In the genomic region with DNA sequence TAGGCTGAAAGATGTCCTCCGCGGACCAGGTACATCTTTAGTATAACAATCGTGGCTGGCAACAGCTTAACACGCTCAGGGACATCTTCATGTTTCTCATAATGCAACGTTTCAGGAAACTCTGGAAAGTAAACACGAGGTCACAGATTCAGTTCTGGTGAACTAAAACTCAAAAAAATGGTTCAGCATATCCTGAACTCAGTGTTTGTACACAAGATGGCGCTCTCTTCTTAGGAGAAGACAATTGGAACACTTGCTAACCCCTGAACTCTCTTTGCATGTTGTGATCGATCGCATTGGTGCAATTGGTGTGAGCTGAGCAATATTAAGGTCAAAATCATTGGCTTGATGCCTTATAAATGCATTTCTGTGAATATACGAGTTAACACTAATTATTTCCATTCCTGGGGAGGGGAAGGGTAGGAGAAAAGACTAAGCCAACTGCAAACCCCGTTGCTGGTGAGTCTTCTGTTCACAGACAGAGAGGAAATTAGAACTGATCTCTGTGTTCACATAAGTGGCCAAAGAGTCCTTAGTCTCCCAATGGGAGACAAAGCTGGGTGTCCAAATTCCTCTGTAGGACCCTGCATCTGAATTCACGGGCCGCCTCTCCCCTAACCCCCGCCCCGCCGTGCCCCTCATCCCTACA, we compare ENCODE assay signal across 8 cellular contexts. TPM values are rescaled to one million over a fixed set of nuclear protein-coding genes. Genes with fewer than 3 reads are reported as not detected.
DNase-seq lines count a peak whose midpoint lies in the region; ATAC-seq and TF ChIP-seq lines count a peak whose summit lies in the region.

No MANE protein-coding gene starts in this region.

- in situ Hi-C loops in ACHN (cut with HindIII; ENCODE audit: low pct_ligation_motif_present, low pct_unique_long_range_greater_than_20kb, low sequenced_read_pairs) = no loop called here

- no peak overlapping the region for H4K5ac ChIP-seq in mesendoderm (ENCODE audit: low read length)

- no peak overlapping the region for H2AK5ac ChIP-seq in mesendoderm (ENCODE audit: low read length)

- intact Hi-C loops in aorta (cut with DNase I) = loop anchor here (2.0 kb wide), 1 partner anchor 208 kb away; no protein-coding TSS in a partner anchor

- H3K4me3 ChIP-seq in mesendoderm (ENCODE audit: low read length) = no peak overlapping the region
- peak overlapping the region; percentile 24 to 56 for H3K4me3 ChIP-seq in aorta (ENCODE audit: low read length in 2 of 2)

- peak; percentile 81 for DNase-seq in ACHN
- DNase-seq in GM03348 (ENCODE audit: low spot score) = peak; percentile 86
- DNase-seq in HEK293T (ENCODE audit: extremely low spot score) = peak; percentile 83
- DNase-seq in NCI-H1105 (lab: John Stamatoyannopoulos, UW) = peak; percentile 75
- DNase-seq in endothelial cell (ENCODE audit: low spot score) = peak; percentile 50
- peak; percentile 83 for DNase-seq in mesendoderm
- no peak for DNase-seq in aorta

- no peak overlapping the region for H4K8ac ChIP-seq in mesendoderm (ENCODE audit: low read depth, low read length)

- no peaks in the 10 kb centered on the region for H3K9me3 ChIP-seq in aorta (ENCODE audit: control insufficient read depth, low read length)

- H3K36me3 ChIP-seq in mesendoderm (ENCODE audit: control insufficient read depth, insufficient read depth, low read length) = no peaks in the 10 kb centered on the region
- H3K36me3 ChIP-seq in aorta (ENCODE audit: control insufficient read depth in 1 of 2, insufficient read depth in 2 of 2, low read length in 1 of 2) = no peaks in the 10 kb centered on the region

- no peak overlapping the region for H3K56ac ChIP-seq in mesendoderm (ENCODE audit: low read length)

- H3K27ac Mint-ChIP-seq in endothelial cell (ENCODE audit: unreplicated experiment) = no peak overlapping the region

- POLR2A ChIA-PET in HEK293T (lab: Yijun Ruan, JAX) = no interaction called here

- no peaks in the 10 kb centered on the region for H3K36me3 Mint-ChIP-seq in endothelial cell (ENCODE audit: low read depth, unreplicated experiment)

- no peak overlapping the region for H2BK15ac ChIP-seq in mesendoderm (replicated peaks; ENCODE audit: low read depth)

- no peak overlapping the region for H3K4me2 ChIP-seq in mesendoderm (ENCODE audit: low read length)

- H3K79me2 ChIP-seq in mesendoderm (ENCODE audit: control insufficient read depth, insufficient read depth, low read length) = no peaks in the 10 kb centered on the region

- H3K4me1 ChIP-seq in mesendoderm (ENCODE audit: control insufficient read depth, low read depth, low read length) (no peaks in the 10 kb centered on the region), aorta (ENCODE audit: control insufficient read depth in 1 of 2, insufficient read depth in 2 of 2, low read length in 2 of 2) (no peaks in the 10 kb centered on the region)

- H3K4me3 Mint-ChIP-seq in endothelial cell (ENCODE audit: unreplicated experiment) = no peak overlapping the region

- peaks cover 7% of the 10 kb centered on the region for H3K4me1 Mint-ChIP-seq in endothelial cell (ENCODE audit: unreplicated experiment)

- ATAC-seq in SK-N-SH treated with all-trans-retinoic acid at 6 μM for 48 hours (peak; percentile 93), aorta (ENCODE audit: low FRiP score) (peak; percentile 76)

- no peak overlapping the region for H2BK5ac ChIP-seq in mesendoderm (ENCODE audit: low read length)

- TF ChIP-seq CTCF in endothelial cell (IDR thresholded peaks at IDR 0.05; ENCODE audit: unreplicated experiment) = peak; percentile 71

- CTCF ChIA-PET in HEK293T (lab: Yijun Ruan, JAX) = interaction anchor here (0.6 to 2.2 kb wide), 11 partner anchors 10 to 215 kb away, joined by 3 to 18 read pairs (median 4); no protein-coding TSS in a partner anchor

- H3K27me3 Mint-ChIP-seq in endothelial cell (ENCODE audit: unreplicated experiment) = peaks cover 3% of the 10 kb centered on the region

- H3K9me3 Mint-ChIP-seq in endothelial cell (ENCODE audit: unreplicated experiment) = no peaks in the 10 kb centered on the region

- no peak overlapping the region for H2BK120ac ChIP-seq in mesendoderm (ENCODE audit: low read depth, low read length)

- H3K4ac ChIP-seq in mesendoderm (ENCODE audit: low read depth, low read length) = no peak overlapping the region

- no peak overlapping the region for H3K27ac ChIP-seq in mesendoderm (ENCODE audit: low read depth, low read length)
- peak overlapping the region in 1 of 2 donors; percentile 86 for H3K27ac ChIP-seq in aorta (ENCODE audit: low read depth in 1 of 2, low read length in 2 of 2)

- no peaks in the 10 kb centered on the region for H3K27me3 ChIP-seq in mesendoderm (ENCODE audit: insufficient read depth, low read length, poor library complexity)
- H3K27me3 ChIP-seq in aorta (ENCODE audit: control insufficient read depth in 1 of 2, insufficient read depth in 2 of 2, low read length in 1 of 2) = no peaks in the 10 kb centered on the region

- no peaks in the 10 kb centered on the region for H3K79me1 ChIP-seq in mesendoderm (ENCODE audit: low read length)

- no CpG with 5 or more reads among the region's 16 CpGs for WGBS in mesendoderm (ENCODE audit: extremely low coverage, insufficient coverage, low lambda C conversion rate)
- WGBS in aorta, 2 donors = 29 to 36% methylated on average over 16 of the region's 16 CpGs

- no peak overlapping the region for H3K18ac ChIP-seq in mesendoderm (ENCODE audit: low read length)

- H3K9ac ChIP-seq in mesendoderm (ENCODE audit: low read length) = no peak overlapping the region

- H3K23ac ChIP-seq in mesendoderm (ENCODE audit: low read length) = no peak overlapping the region

TF ChIP-seq in HEK293T, 16 proteins besides CTCF, POLR2A, EP300 and RAD21:
- TF ChIP-seq SP1 (IDR thresholded peaks at IDR 0.05) = no peak
- no peak for TF ChIP-seq FOXA1 (IDR thresholded peaks at IDR 0.05)
- no peak for TF ChIP-seq ARNT (IDR thresholded peaks at IDR 0.05)
- no peak for TF ChIP-seq NFRKB (IDR thresholded peaks at IDR 0.05)
- no peak; the same call in 1 of the 2 replicates for TF ChIP-seq ZNF384 (IDR thresholded peaks at IDR 0.05)
- TF ChIP-seq BHLHE40 (IDR thresholded peaks at IDR 0.05; ENCODE audit: borderline replicate concordance) = no peak
- TF ChIP-seq L3MBTL2 (conservative IDR thresholded peaks at IDR 0.05) = no peak
- no peak for TF ChIP-seq LEF1 (IDR thresholded peaks at IDR 0.05; ENCODE audit: borderline replicate concordance)
- no peak for TF ChIP-seq HDGF (IDR thresholded peaks at IDR 0.05; ENCODE audit: borderline replicate concordance)
- TF ChIP-seq, protein P1, sequence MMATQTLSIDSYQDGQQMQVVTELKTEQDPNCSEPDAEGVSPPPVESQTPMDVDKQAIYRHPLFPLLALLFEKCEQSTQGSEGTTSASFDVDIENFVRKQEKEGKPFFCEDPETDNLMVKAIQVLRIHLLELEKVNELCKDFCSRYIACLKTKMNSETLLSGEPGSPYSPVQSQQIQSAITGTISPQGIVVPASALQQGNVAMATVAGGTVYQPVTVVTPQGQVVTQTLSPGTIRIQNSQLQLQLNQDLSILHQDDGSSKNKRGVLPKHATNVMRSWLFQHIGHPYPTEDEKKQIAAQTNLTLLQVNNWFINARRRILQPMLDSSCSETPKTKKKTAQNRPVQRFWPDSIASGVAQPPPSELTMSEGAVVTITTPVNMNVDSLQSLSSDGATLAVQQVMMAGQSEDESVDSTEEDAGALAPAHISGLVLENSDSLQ (IDR thresholded peaks at IDR 0.05) = no peak
TF ChIP-seq in HEK293T: peak in this region for 0.

TF ChIP-seq in SK-N-SH treated with all-trans-retinoic acid at 6 μM for 48 hours, 23 proteins besides CTCF, POLR2A, EP300 and RAD21 (continues in another document):
- TF ChIP-seq, protein P2, sequence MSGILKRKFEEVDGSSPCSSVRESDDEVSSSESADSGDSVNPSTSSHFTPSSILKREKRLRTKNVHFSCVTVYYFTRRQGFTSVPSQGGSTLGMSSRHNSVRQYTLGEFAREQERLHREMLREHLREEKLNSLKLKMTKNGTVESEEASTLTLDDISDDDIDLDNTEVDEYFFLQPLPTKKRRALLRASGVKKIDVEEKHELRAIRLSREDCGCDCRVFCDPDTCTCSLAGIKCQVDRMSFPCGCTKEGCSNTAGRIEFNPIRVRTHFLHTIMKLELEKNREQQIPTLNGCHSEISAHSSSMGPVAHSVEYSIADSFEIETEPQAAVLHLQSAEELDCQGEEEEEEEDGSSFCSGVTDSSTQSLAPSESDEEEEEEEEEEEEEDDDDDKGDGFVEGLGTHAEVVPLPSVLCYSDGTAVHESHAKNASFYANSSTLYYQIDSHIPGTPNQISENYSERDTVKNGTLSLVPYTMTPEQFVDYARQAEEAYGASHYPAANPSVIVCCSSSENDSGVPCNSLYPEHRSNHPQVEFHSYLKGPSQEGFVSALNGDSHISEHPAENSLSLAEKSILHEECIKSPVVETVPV (CRISPR knock-in tag; IDR thresholded peaks at IDR 0.05) = no peak
- no peak for TF ChIP-seq ZC3H10 (CRISPR knock-in tag; IDR thresholded peaks at IDR 0.05)
- TF ChIP-seq OSR1 (CRISPR knock-in tag; IDR thresholded peaks at IDR 0.05) = no peak
- TF ChIP-seq ZFP3 (CRISPR knock-in tag; IDR thresholded peaks at IDR 0.05) = no peak
- no peak for TF ChIP-seq RARB (CRISPR knock-in tag; IDR thresholded peaks at IDR 0.05)
- no peak for TF ChIP-seq CSDC2 (CRISPR knock-in tag; IDR thresholded peaks at IDR 0.05)
- no peak for TF ChIP-seq SNAI2 (CRISPR knock-in tag; IDR thresholded peaks at IDR 0.05)
- no peak for TF ChIP-seq TOX (CRISPR knock-in tag; IDR thresholded peaks at IDR 0.05; ENCODE audit: borderline replicate concordance)
- no peak for TF ChIP-seq ZFP30 (CRISPR knock-in tag; IDR thresholded peaks at IDR 0.05)
- TF ChIP-seq PPARA (CRISPR knock-in tag; IDR thresholded peaks at IDR 0.05; ENCODE audit: borderline replicate concordance) = no peak
- TF ChIP-seq ARNTL (CRISPR knock-in tag; IDR thresholded peaks at IDR 0.05; ENCODE audit: borderline replicate concordance, low read depth) = no peak
- no peak for TF ChIP-seq BACH2 (CRISPR knock-in tag; IDR thresholded peaks at IDR 0.05; ENCODE audit: borderline replicate concordance)

RNA-seq across cellular contexts. Expression of a gene that starts 52.6 kb away (rescaled TPM):
- total RNA-seq in endothelial cell (ENCODE audit: unreplicated experiment) (not detected), aorta (10 to 100 TPM; 61.8 to 67.1 TPM)
- not detected for polyA plus RNA-seq in mesendoderm (2013, experiment 1 of 2)
- not detected for polyA plus RNA-seq in mesendoderm (2013, experiment 2 of 2)
- 10 to 100 TPM in 1 of 2 donors, 1 to 10 TPM in 1; 4.5 to 10.0 TPM for polyA plus RNA-seq in aorta

Comparison
In these comparisons a context has a peak if more than half of its experiments do, and no peak if none do; other contexts are left out.
1. DNase-seq: peak in ACHN (single experiment), GM03348 (single experiment), HEK293T (single experiment), NCI-H1105 (single experiment), endothelial cell (single experiment) and mesendoderm (single experiment); none in aorta (0 of 2).
2. RNA of a gene that starts 52.6 kb away (total RNA-seq): 61.8 to 67.1 TPM in aorta; not detected in endothelial cell (single experiment); every median in the first group is over 10 times any median in the second.